ENCODE assay signal across 8 cellular contexts in genomic region chr22:49838771-49839717, GRCh38. TPM values are rescaled to one million over a fixed set of nuclear protein-coding genes. Genes with fewer than 3 reads are reported as not detected.
DNase-seq lines count a peak whose midpoint lies in the region; ATAC-seq, FAIRE-seq and TF ChIP-seq lines count a peak whose summit lies in the region.

No MANE protein-coding gene starts in this region.

- peaks cover 3% of the 10 kb centered on the region for H3K36me3 Mint-ChIP-seq in activated CD4-positive, alpha-beta T cell treated with anti-CD3 and anti-CD28 coated beads, Interleukin-2, amount 10 ng/mL, durations not matched to agents 7 days and 5 days (ENCODE audit: low read depth)

- peak overlapping the region; percentile 18 for H3K4me3 ChIP-seq in fibroblast of villous mesenchyme (ENCODE audit: low read depth, low read length)

- peak overlapping the region; percentile 93 for H3K27ac Mint-ChIP-seq in activated CD4-positive, alpha-beta T cell treated with anti-CD3 and anti-CD28 coated beads, Interleukin-2, amount 10 ng/mL, durations not matched to agents 7 days and 5 days

- CTCF ChIA-PET in activated CD4-positive, alpha-beta T cell treated with anti-CD3 and anti-CD28 coated beads, Interleukin-2, amount 10 ng/mL, durations not matched to agents 7 days and 5 days (lab: Charles Lee) = interaction anchor here (0.9 to 2.0 kb wide), 4 partner anchors 10 to 72 kb away, joined by 3 to 5 read pairs (median 4); no protein-coding TSS in a partner anchor

- peak overlapping the region; percentile 71 for H3K4me3 Mint-ChIP-seq in activated CD4-positive, alpha-beta T cell treated with anti-CD3 and anti-CD28 coated beads, Interleukin-2, amount 10 ng/mL, durations not matched to agents 7 days and 5 days

- POLR2A ChIA-PET in activated CD4-positive, alpha-beta T cell treated with anti-CD3 and anti-CD28 coated beads, Interleukin-2, amount 10 ng/mL, durations not matched to agents 7 days and 5 days (lab: Charles Lee) = no interaction called here

- no peak for ATAC-seq in GM18867 (IDR thresholded peaks at IDR 0.05; ENCODE audit: unreplicated experiment)

- peak; percentile 68 for FAIRE-seq in GM19239 (lab: Jason Lieb, UNC)

- DNase-seq in GM19239 (ENCODE audit: insufficient read length, low spot score) = peak; percentile 60
- peak; percentile 91 for DNase-seq in activated CD4-positive, alpha-beta T cell treated with anti-CD3 and anti-CD28 coated beads, Interleukin-2, amount 10 ng/mL, durations not matched to agents 7 days and 5 days
- DNase-seq in fibroblast of villous mesenchyme (ENCODE audit: low read depth) = peak; percentile 27
- DNase-seq in stimulated activated CD8-positive, alpha-beta memory T cell treated with anti-CD3 and anti-CD28 coated beads, Interleukin-12 subunit alpha, Interleukin-12 subunit beta, amount 100 ng/mL, for 24 hours (ENCODE audit: extremely low read depth) = peak; percentile 66
- no peak for DNase-seq in NCI-H82 (lab: John Stamatoyannopoulos, UW)
- DNase-seq in RKO (ENCODE audit: low spot score) = no peak
- no peak for DNase-seq in substantia nigra (lab: John Stamatoyannopoulos, UW)

- no peaks in the 10 kb centered on the region for H3K9me3 Mint-ChIP-seq in activated CD4-positive, alpha-beta T cell treated with anti-CD3 and anti-CD28 coated beads, Interleukin-2, amount 10 ng/mL, durations not matched to agents 7 days and 5 days

- H3K4me1 Mint-ChIP-seq in activated CD4-positive, alpha-beta T cell treated with anti-CD3 and anti-CD28 coated beads, Interleukin-2, amount 10 ng/mL, durations not matched to agents 7 days and 5 days = peaks cover 30% of the 10 kb centered on the region

- H3K27me3 Mint-ChIP-seq in activated CD4-positive, alpha-beta T cell treated with anti-CD3 and anti-CD28 coated beads, Interleukin-2, amount 10 ng/mL, durations not matched to agents 7 days and 5 days = peaks cover 4% of the 10 kb centered on the region

- H3K27ac ChIP-seq in substantia nigra (ENCODE audit: low read depth, low read length, poor library complexity, severe bottlenecking) = no peak overlapping the region

- TF ChIP-seq CTCF in fibroblast of villous mesenchyme (IDR thresholded peaks at IDR 0.05; ENCODE audit: insufficient read depth, low read depth, low read length) = no peak

RNA-seq across cellular contexts. Expression of gene BRD1, which starts 11.4 kb away (rescaled TPM):
- total RNA-seq in activated CD4-positive, alpha-beta T cell treated with anti-CD3 and anti-CD28 coated beads, Interleukin-2, amount 10 ng/mL, durations not matched to agents 7 days and 5 days = 10 to 100 TPM; 46.9 to 49.2 TPM
- 29.3 and 29.8 TPM in 2 replicates for total RNA-seq in fibroblast of villous mesenchyme

RNA-seq across cellular contexts. Expression of gene ZBED4, which starts 14.6 kb away (rescaled TPM):
- 10 to 100 TPM; 20.0 to 20.8 TPM for total RNA-seq in activated CD4-positive, alpha-beta T cell treated with anti-CD3 and anti-CD28 coated beads, Interleukin-2, amount 10 ng/mL, durations not matched to agents 7 days and 5 days
- 10.6 and 13.4 TPM in 2 replicates for total RNA-seq in fibroblast of villous mesenchyme

Comparison
In these comparisons a context has a peak if more than half of its experiments do, and no peak if none do; other contexts are left out.
1. DNase-seq: peak in GM19239 (single experiment), activated CD4-positive, alpha-beta T cell treated with anti-CD3 and anti-CD28 coated beads, Interleukin-2, amount 10 ng/mL, durations not matched to agents 7 days and 5 days (single experiment), fibroblast of villous mesenchyme (single experiment) and stimulated activated CD8-positive, alpha-beta memory T cell treated with anti-CD3 and anti-CD28 coated beads, Interleukin-12 subunit alpha, Interleukin-12 subunit beta, amount 100 ng/mL, for 24 hours (single experiment); none in NCI-H82 (single experiment), RKO (single experiment) and substantia nigra (0 of 49).